13 cellular contexts compared by ENCODE assay signal in genomic region chr1:75136158-75136815, GRCh38. TPM values are rescaled to one million over a fixed set of nuclear protein-coding genes. Genes with fewer than 3 reads are reported as not detected.
DNase-seq lines count a peak whose midpoint lies in the region; ATAC-seq, FAIRE-seq and TF ChIP-seq lines count a peak whose summit lies in the region.
"Had no signal": no experiment of that assay in that cellular context is flagged by ENCODE, and none has a peak within 500 bp of the region (broad histone marks: within the 10 kb centered on the region; RNA-seq: fewer than 3 reads in every experiment).

No MANE protein-coding gene starts in this region.

- no peak overlapping the region for H2AFZ ChIP-seq in PC-3 (ENCODE audit: low read length)

- POLR2A ChIA-PET in WTC11 (lab: Charles Lee) (no interaction called here), PC-3 (lab: Charles Lee; ENCODE audit: unreplicated experiment) (no interaction called here)

- H3K36me3 ChIP-seq in stomach smooth muscle (ENCODE audit: control insufficient read depth in 2 of 2, insufficient read depth in 2 of 2, low read length in 2 of 2) (no peaks in the 10 kb centered on the region), PC-3 (ENCODE audit: low read depth, low read length) (no peaks in the 10 kb centered on the region)
- H3K36me3 ChIP-seq: prostate gland had no signal

- FAIRE-seq in GM12892 (lab: Jason Lieb, UNC), result no peak

- CTCF ChIA-PET in activated naive CD4-positive, alpha-beta T cell treated with anti-CD3 and anti-CD28 coated beads, Interleukin-2, amount 10 ng/mL, durations not matched to agents 7 days and 5 days (lab: Charles Lee), result interaction anchor here (1.4 kb wide), 1 partner anchor 10 kb away, joined by 3 read pairs; no protein-coding TSS in a partner anchor
- CTCF ChIA-PET in WTC11 (lab: Charles Lee), result interaction anchor here (0.7 to 3.9 kb wide), 8 partner anchors 9 to 395 kb away, joined by 3 to 18 read pairs (median 4); no protein-coding TSS in a partner anchor
- CTCF ChIA-PET in PC-3 (lab: Charles Lee), result no interaction called here

- no peaks in the 10 kb centered on the region for H4K20me1 ChIP-seq in PC-3 (ENCODE audit: low read length)

- no peaks in the 10 kb centered on the region for H3K9me2 ChIP-seq in PC-3 (replicated peaks; ENCODE audit: low read length)

- H3K9ac ChIP-seq in stomach smooth muscle (ENCODE audit: low read length in 2 of 2) (no peak overlapping the region), PC-3 (ENCODE audit: low read length) (no peak overlapping the region)

- H3K27ac ChIP-seq in stomach smooth muscle (ENCODE audit: low read length), result no peak overlapping the region
- no peak overlapping the region for H3K27ac ChIP-seq in PC-3 (ENCODE audit: low read length)
- H3K27ac ChIP-seq: prostate gland had no signal

- no peaks in the 10 kb centered on the region for H3K79me2 ChIP-seq in PC-3 (ENCODE audit: low read length)

- no peak for DNase-seq in activated naive CD4-positive, alpha-beta T cell treated with anti-CD3 and anti-CD28 coated beads, Interleukin-2, amount 10 ng/mL, durations not matched to agents 7 days and 5 days
- DNase-seq in activated naive CD4-positive, alpha-beta T cell (lab: John Stamatoyannopoulos, UW), result no peak
- DNase-seq in WTC11 (ENCODE audit: low spot score) (peak; percentile 63), islet precursor cell (peak; percentile 81), GM12892 (ENCODE audit: insufficient read length) (no peak), PC-3 (no peak)
- DNase-seq: activated effector memory CD4-positive, alpha-beta T cell treated with anti-CD3 and anti-CD28 coated beads, Interleukin-2, amount 50 U/mL, for 16 hours; AML-193; foreskin melanocyte had no signal

- intact Hi-C loops in PC-3 (cut with micrococcal nuclease), result no loop called here

- no peaks in the 10 kb centered on the region for H3K9me3 ChIP-seq in stomach smooth muscle (ENCODE audit: control insufficient read depth in 2 of 2, low read length in 2 of 2)
- H3K9me3 ChIP-seq in PC-3 (ENCODE audit: low read length), result no peaks in the 10 kb centered on the region
- H3K9me3 ChIP-seq: prostate gland had no signal

- H3K4me2 ChIP-seq in PC-3 (ENCODE audit: low read length), result no peak overlapping the region

- TF ChIP-seq CTCF in WTC11 (IDR thresholded peaks at IDR 0.05) (no peak), PC-3 (conservative IDR thresholded peaks at IDR 0.05; ENCODE audit: low read depth, low read length) (no peak)

- H3K4me1 ChIP-seq in stomach smooth muscle (ENCODE audit: control insufficient read depth, insufficient read depth, low read length), result peaks cover 17% of the 10 kb centered on the region
- no peaks in the 10 kb centered on the region for H3K4me1 ChIP-seq in PC-3 (ENCODE audit: insufficient read depth, low read length)
- H3K4me1 ChIP-seq: prostate gland had no signal

- TF ChIP-seq POLR2A in GM12892 (IDR thresholded peaks at IDR 0.05; ENCODE audit: low read depth, low read length), result no peak

- H3K9me3 Mint-ChIP-seq in activated naive CD4-positive, alpha-beta T cell treated with anti-CD3 and anti-CD28 coated beads, Interleukin-2, amount 10 ng/mL, durations not matched to agents 7 days and 5 days, result no peaks in the 10 kb centered on the region
- H3K9me3 Mint-ChIP-seq in WTC11, result no peaks in the 10 kb centered on the region

- H3K4me3 ChIP-seq in stomach smooth muscle (ENCODE audit: low read length in 2 of 2) (peak overlapping the region; percentile 2 to 52), PC-3 (ENCODE audit: low read length) (no peak overlapping the region)
- H3K4me3 ChIP-seq: prostate gland had no signal

- H3K27me3 ChIP-seq in stomach smooth muscle (ENCODE audit: control insufficient read depth in 1 of 2, insufficient read depth in 2 of 2, low read length in 2 of 2) (peaks cover 46 to 74% of the 10 kb centered on the region in 2 donors), PC-3 (ENCODE audit: low read length) (peaks cover 91% of the 10 kb centered on the region)

- peaks cover 68% of the 10 kb centered on the region for H3K27me3 Mint-ChIP-seq in activated naive CD4-positive, alpha-beta T cell treated with anti-CD3 and anti-CD28 coated beads, Interleukin-2, amount 10 ng/mL, durations not matched to agents 7 days and 5 days
- peaks cover 92% of the 10 kb centered on the region for H3K27me3 Mint-ChIP-seq in WTC11 (ENCODE audit: low read depth)

- peak; percentile 45 for ATAC-seq in WTC11
- no peak for ATAC-seq in HG02759 (IDR thresholded peaks at IDR 0.05; ENCODE audit: unreplicated experiment)
- ATAC-seq in PC-3, result no peak

- BruUV-seq in PC-3 (replicated peaks; lab: Mats Ljungman, UMichigan), result no TSS peak

- peak overlapping the region; percentile 66 for H3K4me3 Mint-ChIP-seq in activated naive CD4-positive, alpha-beta T cell treated with anti-CD3 and anti-CD28 coated beads, Interleukin-2, amount 10 ng/mL, durations not matched to agents 7 days and 5 days
- H3K4me3 Mint-ChIP-seq in WTC11, result peak overlapping the region; percentile 95

- no peak overlapping the region for H3K27ac Mint-ChIP-seq in activated naive CD4-positive, alpha-beta T cell treated with anti-CD3 and anti-CD28 coated beads, Interleukin-2, amount 10 ng/mL, durations not matched to agents 7 days and 5 days
- no peak overlapping the region for H3K27ac Mint-ChIP-seq in WTC11

- H3F3A ChIP-seq in PC-3 (ENCODE audit: low read length, unreplicated experiment), result no peaks in the 10 kb centered on the region

- peaks cover 8% of the 10 kb centered on the region for H3K36me3 Mint-ChIP-seq in activated naive CD4-positive, alpha-beta T cell treated with anti-CD3 and anti-CD28 coated beads, Interleukin-2, amount 10 ng/mL, durations not matched to agents 7 days and 5 days
- H3K36me3 Mint-ChIP-seq in WTC11, result no peaks in the 10 kb centered on the region

- H3K4me1 Mint-ChIP-seq in activated naive CD4-positive, alpha-beta T cell treated with anti-CD3 and anti-CD28 coated beads, Interleukin-2, amount 10 ng/mL, durations not matched to agents 7 days and 5 days, result peaks cover 18% of the 10 kb centered on the region
- H3K4me1 Mint-ChIP-seq in WTC11, result peaks cover 67% of the 10 kb centered on the region

TF ChIP-seq in WTC11, 78 proteins besides CTCF, POLR2A, EP300 and RAD21:
- TF ChIP-seq KAT7 (CRISPR knock-in tag; IDR thresholded peaks at IDR 0.05; ENCODE audit: borderline replicate concordance), result peak; percentile 46; the same call in 1 of the 2 replicates
- peak; percentile 82 for TF ChIP-seq ZNF263 (CRISPR knock-in tag; IDR thresholded peaks at IDR 0.05; ENCODE audit: low read depth)
- TF ChIP-seq CDX4 (CRISPR knock-in tag; IDR thresholded peaks at IDR 0.05; ENCODE audit: borderline replicate concordance), result no peak
- no peak for TF ChIP-seq CBFB (CRISPR knock-in tag; IDR thresholded peaks at IDR 0.05; ENCODE audit: low read depth)
- TF ChIP-seq ZNF219 (CRISPR knock-in tag; IDR thresholded peaks at IDR 0.05; ENCODE audit: borderline replicate concordance), result no peak
- no peak for TF ChIP-seq ZNF138 (CRISPR knock-in tag; conservative IDR thresholded peaks at IDR 0.05)

RNA-seq across cellular contexts. Expression of gene LHX8, which starts 2.1 kb away (rescaled TPM):
- 0.25 to 0.39 TPM (median 0.37 TPM) in 3 replicates for total RNA-seq in WTC11 (2021)
- polyA plus RNA-seq in GM12892 (2012; ENCODE audit: missing spikeins), result not detected
- total RNA-seq in PC-3 (2014; rRNA removed), result not detected in 2 replicates
- total RNA-seq: T-helper 2 cell treated with Interferon-gamma antibody and Interleukin-4, amounts not matched to agents 100 ng/mL and 5 ng/mL, for 36 hours had no signal

Comparison
In these comparisons a context has a peak if more than half of its experiments do, and no peak if none do; other contexts are left out.
1. DNase-seq: peak in WTC11 (single experiment) and islet precursor cell (single experiment); none in activated naive CD4-positive, alpha-beta T cell treated with anti-CD3 and anti-CD28 coated beads, Interleukin-2, amount 10 ng/mL, durations not matched to agents 7 days and 5 days (single experiment), activated naive CD4-positive, alpha-beta T cell (0 of 4), GM12892 (single experiment) and PC-3 (single experiment).